ENCODE assay signal across 8 cellular contexts in genomic region chr17:75113798-75114551, GRCh38. TPM values are rescaled to one million over a fixed set of nuclear protein-coding genes. Genes with fewer than 3 reads are reported as not detected.
DNase-seq lines count a peak whose midpoint lies in the region; ATAC-seq and TF ChIP-seq lines count a peak whose summit lies in the region.

No MANE protein-coding gene starts in this region.

- H3K27ac Mint-ChIP-seq in activated naive CD8-positive, alpha-beta T cell treated with anti-CD3 and anti-CD28 coated beads, Interleukin-2, amount 50 U/mL, for 24 hours = peak overlapping the region; percentile 77

- H3K27me3 Mint-ChIP-seq in activated naive CD8-positive, alpha-beta T cell treated with anti-CD3 and anti-CD28 coated beads, Interleukin-2, amount 50 U/mL, for 24 hours = no peaks in the 10 kb centered on the region

- peaks cover 36% of the 10 kb centered on the region for H3K4me1 Mint-ChIP-seq in activated naive CD8-positive, alpha-beta T cell treated with anti-CD3 and anti-CD28 coated beads, Interleukin-2, amount 50 U/mL, for 24 hours

- 0 out of 2 replicates have a peak, but pooled peaks cover 8% of the 10 kb centered on the region for H3K79me2 ChIP-seq in SU-DHL-6 (ENCODE audit: insufficient read depth, low read length)

- peak overlapping the region; percentile 52 for H2AFZ ChIP-seq in SU-DHL-6 (ENCODE audit: low read depth, low read length, severe bottlenecking)

- H3K36me3 ChIP-seq in BLaER1 treated with 17β-estradiol and CSF1 and Interleukin-3, amounts not matched to agents 10 nM and 100 nM = peaks cover 5 to 24% (median 10%) of the 10 kb centered on the region in 11 experiments; a peak in 17 of 22 replicates
- no peaks in the 10 kb centered on the region for H3K36me3 ChIP-seq in SU-DHL-6 (ENCODE audit: low read length)
- H3K36me3 ChIP-seq in heart left ventricle = peaks cover 0 to 10% (median 0%) of the 10 kb centered on the region in 9 donors
- peaks cover 0 to 6% of the 10 kb centered on the region in 2 donors for H3K36me3 ChIP-seq in psoas muscle (ENCODE audit: insufficient read depth in 1 of 2, low read depth in 1 of 2)
- no peaks in the 10 kb centered on the region for H3K36me3 ChIP-seq in upper lobe of right lung

- H3K4me1 ChIP-seq in BLaER1 treated with 17β-estradiol and CSF1 and Interleukin-3, amounts not matched to agents 10 nM and 100 nM = peaks cover 72 to 81% (median 76%) of the 10 kb centered on the region in 10 experiments
- peaks cover 3 to 52% (median 30%) of the 10 kb centered on the region in 12 donors for H3K4me1 ChIP-seq in heart left ventricle
- peaks cover 7% of the 10 kb centered on the region for H3K4me1 ChIP-seq in psoas muscle
- peaks cover 34% of the 10 kb centered on the region for H3K4me1 ChIP-seq in upper lobe of right lung

- H3K9me3 Mint-ChIP-seq in activated naive CD8-positive, alpha-beta T cell treated with anti-CD3 and anti-CD28 coated beads, Interleukin-2, amount 50 U/mL, for 24 hours = no peaks in the 10 kb centered on the region

- H3K27me3 ChIP-seq in BLaER1 treated with 17β-estradiol and CSF1 and Interleukin-3, amounts not matched to agents 10 nM and 100 nM = peaks cover 3 to 6% (median 5%) of the 10 kb centered on the region in 11 experiments; a peak in 16 of 22 replicates
- no peaks in the 10 kb centered on the region for H3K27me3 ChIP-seq in SU-DHL-6 (ENCODE audit: low read length)
- no peaks in the 10 kb centered on the region for H3K27me3 ChIP-seq in heart left ventricle
- no peaks in the 10 kb centered on the region for H3K27me3 ChIP-seq in psoas muscle (ENCODE audit: insufficient read depth in 3 of 3, low read length in 2 of 3)
- H3K27me3 ChIP-seq in upper lobe of right lung = no peaks in the 10 kb centered on the region

- H3K9ac ChIP-seq in BLaER1 treated with 17β-estradiol and CSF1 and Interleukin-3, amounts not matched to agents 10 nM and 100 nM = peak overlapping the region; percentile 66 to 84 (median 77)
- peak overlapping the region; percentile 56 for H3K9ac ChIP-seq in SU-DHL-6 (ENCODE audit: low read length)

- H3K36me3 Mint-ChIP-seq in activated naive CD8-positive, alpha-beta T cell treated with anti-CD3 and anti-CD28 coated beads, Interleukin-2, amount 50 U/mL, for 24 hours (ENCODE audit: low read depth) = peaks cover 8% of the 10 kb centered on the region

- H4K20me1 ChIP-seq in BLaER1 treated with 17β-estradiol and CSF1 and Interleukin-3, amounts not matched to agents 10 nM and 100 nM = peaks cover 0 to 46% (median 30%) of the 10 kb centered on the region in 11 experiments; a peak in 12 of 22 replicates
- no peaks in the 10 kb centered on the region for H4K20me1 ChIP-seq in SU-DHL-6 (ENCODE audit: low read depth, low read length)

- DNase-seq in NCI-H1436 (lab: John Stamatoyannopoulos, UW) (peak; percentile 87), heart left ventricle (peak; percentile 89 to 93 (median 91)), psoas muscle (peak; percentile 86 to 90), upper lobe of right lung (peak; percentile 88)
- peak; percentile 91 for DNase-seq in activated naive CD8-positive, alpha-beta T cell treated with anti-CD3 and anti-CD28 coated beads, Interleukin-2, amount 50 U/mL, for 24 hours

- H3K27ac ChIP-seq in BLaER1 treated with 17β-estradiol and CSF1 and Interleukin-3, amounts not matched to agents 10 nM and 100 nM = peak overlapping the region; percentile 50 to 89 (median 73); a peak in 20 of 22 replicates
- H3K27ac ChIP-seq in SU-DHL-6 (ENCODE audit: low read depth, low read length) (peak overlapping the region; percentile 37; the same call in 1 of the 2 replicates), heart left ventricle (peak overlapping the region; percentile 55 to 93 (median 88)), psoas muscle (peak overlapping the region; percentile 77), upper lobe of right lung (peak overlapping the region; percentile 85)

- H3F3A ChIP-seq in SU-DHL-6 (ENCODE audit: insufficient read depth) = peaks cover 12% of the 10 kb centered on the region; the same call in 1 of the 2 replicates

- TF ChIP-seq CTCF in SU-DHL-6 (IDR thresholded peaks at IDR 0.05; ENCODE audit: insufficient read depth, low read length, poor library complexity, severe bottlenecking) = peak; percentile 86
- peak; percentile 92 to 99 (median 96) for TF ChIP-seq CTCF in heart left ventricle (IDR thresholded peaks at IDR 0.05)
- TF ChIP-seq CTCF in psoas muscle (IDR thresholded peaks at IDR 0.05) = peak; percentile 97
- peak; percentile 95 for TF ChIP-seq CTCF in upper lobe of right lung (IDR thresholded peaks at IDR 0.05)

- peak overlapping the region; percentile 45 to 72 (median 56) for H3K4me3 ChIP-seq in BLaER1 treated with 17β-estradiol and CSF1 and Interleukin-3, amounts not matched to agents 10 nM and 100 nM
- peak overlapping the region; percentile 35 for H3K4me3 ChIP-seq in SU-DHL-6 (ENCODE audit: insufficient read depth, low read length, poor library complexity, severe bottlenecking)
- H3K4me3 ChIP-seq in heart left ventricle = peak overlapping the region; percentile 14 to 69 (median 56)
- H3K4me3 ChIP-seq in psoas muscle = peak overlapping the region; percentile 71
- H3K4me3 ChIP-seq in upper lobe of right lung = peak overlapping the region; percentile 59

- 6 to 13% (median 9%) methylated on average over 17 to 22 of the region's 22 CpGs for WGBS in heart left ventricle, 4 donors
- WGBS in psoas muscle, 3 donors = 1 to 4% (median 3%) methylated on average over 16 to 22 of the region's 22 CpGs

- peak in 1 of 2 donors; percentile 29 for TF ChIP-seq POLR2A in heart left ventricle (IDR thresholded peaks at IDR 0.05)

- peak overlapping the region; percentile 77 for H3K4me3 Mint-ChIP-seq in activated naive CD8-positive, alpha-beta T cell treated with anti-CD3 and anti-CD28 coated beads, Interleukin-2, amount 50 U/mL, for 24 hours

- ATAC-seq in GM21576 (IDR thresholded peaks at IDR 0.05; ENCODE audit: unreplicated experiment) (peak; percentile 39), heart left ventricle (peak; percentile 70 to 88 (median 78)), psoas muscle (peak; percentile 78 to 86 (median 82)), upper lobe of right lung (peak; percentile 86)
- peak; percentile 74 for ATAC-seq in activated naive CD8-positive, alpha-beta T cell treated with anti-CD3 and anti-CD28 coated beads, Interleukin-2, amount 50 U/mL, for 24 hours

- intact Hi-C loops in heart left ventricle (cut with DNase I) (loop anchor here in 9 of 10 donors (1.0 to 10.0 kb wide), 15 partner anchors 17 to 301 kb away; partner anchors contain the start of genes NT5C (in 2 of the 9), NUP85 (in 2 of the 9), GRB2 (in 1 of the 9) and SUMO2 (in 1 of the 9)), psoas muscle (cut with DNase I) (loop anchor here (1.0 to 5.0 kb wide), 5 partner anchors 17 to 88 kb away; partner anchors contain the start of gene NT5C (in 1 of the 2)), upper lobe of right lung (cut with DNase I) (loop anchor here (5.0 kb wide), 1 partner anchor 58 kb away; no protein-coding TSS in a partner anchor)

- H3K4me2 ChIP-seq in BLaER1 treated with 17β-estradiol and CSF1 and Interleukin-3, amounts not matched to agents 10 nM and 100 nM = peak overlapping the region; percentile 85 to 97 (median 91)
- peak overlapping the region; percentile 67 for H3K4me2 ChIP-seq in SU-DHL-6 (ENCODE audit: low read depth, low read length, poor library complexity, severe bottlenecking)

- H3K9me2 ChIP-seq in SU-DHL-6 (replicated peaks; ENCODE audit: insufficient read depth, low read length) = no peaks in the 10 kb centered on the region

- no peaks in the 10 kb centered on the region for H3K9me3 ChIP-seq in BLaER1 treated with 17β-estradiol and CSF1 and Interleukin-3, amounts not matched to agents 10 nM and 100 nM (replicated peaks in 1 of 11)
- H3K9me3 ChIP-seq in SU-DHL-6 (ENCODE audit: insufficient read depth, low read length) = no peaks in the 10 kb centered on the region
- H3K9me3 ChIP-seq in heart left ventricle = no peaks in the 10 kb centered on the region
- H3K9me3 ChIP-seq in psoas muscle = no peaks in the 10 kb centered on the region
- no peaks in the 10 kb centered on the region for H3K9me3 ChIP-seq in upper lobe of right lung

RNA-seq across cellular contexts. Expression of gene ARMC7, which starts 4.2 kb away (rescaled TPM):
- 1 to 10 TPM; 3.9 to 7.9 (median 5.2) TPM for total RNA-seq in heart left ventricle
- polyA plus RNA-seq in heart left ventricle = 1 to 10 TPM; 4.9 to 7.1 TPM
- 1 to 10 TPM; 2.7 to 7.0 (median 3.6) TPM for total RNA-seq in psoas muscle
- 1 to 10 TPM; 3.3 to 6.4 (median 4.9) TPM for polyA plus RNA-seq in psoas muscle
- 18.0 TPM for total RNA-seq in upper lobe of right lung

RNA-seq across cellular contexts. Expression of gene NT5C, which starts 17.6 kb away (rescaled TPM):
- total RNA-seq in heart left ventricle (10 to 100 TPM; 15.9 to 56.0 (median 22.8) TPM), psoas muscle (10 to 100 TPM; 16.4 to 44.2 (median 29.4) TPM), upper lobe of right lung (35.8 TPM)
- polyA plus RNA-seq in heart left ventricle (10 to 100 TPM; 29.0 to 45.7 TPM), psoas muscle (10 to 100 TPM; 19.7 to 84.0 (median 56.3) TPM)

RNA-seq across cellular contexts. Expression of gene SLC16A5, which starts 26.2 kb away (rescaled TPM):
- total RNA-seq in heart left ventricle (10 to 100 TPM in 6 of 9 donors, 1 to 10 TPM in 3; 4.8 to 23.3 (median 11.1) TPM), psoas muscle (10 to 100 TPM in 1 of 4 donors, 1 to 10 TPM in 3; 5.6 to 10.7 (median 8.1) TPM), upper lobe of right lung (40.5 TPM)
- polyA plus RNA-seq in heart left ventricle (1 to 10 TPM; 4.3 to 7.8 TPM), psoas muscle (1 to 10 TPM; 1.2 to 4.5 (median 3.8) TPM)

RNA-seq across cellular contexts. Expression of gene JPT1, which starts 40.3 kb away (rescaled TPM):
- total RNA-seq in heart left ventricle = 10 to 100 TPM; 10.4 to 60.8 (median 16.0) TPM
- 10 to 100 TPM; 41.8 to 68.0 TPM for polyA plus RNA-seq in heart left ventricle
- total RNA-seq in psoas muscle = 100 to 1,000 TPM in 2 of 4 donors, 10 to 100 TPM in 2; 50.1 to 232 (median 85.0) TPM
- 100 to 1,000 TPM in 1 of 3 donors, 10 to 100 TPM in 2; 79.2 to 164 (median 92.6) TPM for polyA plus RNA-seq in psoas muscle
- 47.8 TPM for total RNA-seq in upper lobe of right lung

Comparison
In these comparisons a context has a peak if more than half of its experiments do, and no peak if none do; other contexts are left out.
1. Peak in every context shown above with its lines: DNase-seq, ATAC-seq, H3K4me3 ChIP-seq and H3K27ac ChIP-seq.
2. H3K27ac ChIP-seq: peak in every context shown above with its lines; median percentile 88 in heart left ventricle; 85 in upper lobe of right lung; 77 in psoas muscle; 73 in BLaER1 treated with 17β-estradiol and CSF1 and Interleukin-3, amounts not matched to agents 10 nM and 100 nM; 37 in SU-DHL-6.